Comparison of ENCODE assay signal across 15 cellular contexts in genomic region chr1:19828546-19828945, GRCh38. TPM values are rescaled to one million over a fixed set of nuclear protein-coding genes. Genes with fewer than 3 reads are reported as not detected.
"Had no signal": no experiment of that assay in that cellular context is flagged by ENCODE, and none has a peak within 500 bp of the region (broad histone marks: within the 10 kb centered on the region; RNA-seq: fewer than 3 reads in every experiment).

No MANE protein-coding gene starts in this region.

- H3K27me3 ChIP-seq: ovary had no signal

- H3K36me3 ChIP-seq: esophagus squamous epithelium, heart left ventricle, ovary, sigmoid colon, thoracic aorta, upper lobe of right lung had no signal

- ATAC-seq: heart left ventricle; naive thymus-derived CD4-positive, alpha-beta T cell; upper lobe of right lung had no signal

- H3K4me1 ChIP-seq: esophagus squamous epithelium, heart left ventricle, sigmoid colon, upper lobe of right lung had no signal

- H3K4me3 ChIP-seq: esophagus squamous epithelium, heart left ventricle, lung, ovary, sigmoid colon, thoracic aorta, upper lobe of right lung had no signal

- H3K27ac ChIP-seq: esophagus squamous epithelium, heart left ventricle, ovary, sigmoid colon, thoracic aorta, upper lobe of right lung had no signal

- H3K9me3 ChIP-seq: esophagus squamous epithelium, ovary, sigmoid colon, thoracic aorta, upper lobe of right lung had no signal

- DNase-seq: activated CD4-positive, alpha-beta T cell treated with anti-CD3 and anti-CD28 coated beads, Interleukin-2, amount 10 ng/mL, durations not matched to agents 7 days and 5 days; activated CD8-positive, alpha-beta memory T cell treated with anti-CD3 and anti-CD28 coated beads for 24 hours; activated gamma-delta T cell treated with Interleukin-2 at 50 U/mL for 16 hours; activated naive CD8-positive, alpha-beta T cell treated with anti-CD3 and anti-CD28 coated beads for 36 hours; esophagus squamous epithelium; heart left ventricle; naive thymus-derived CD4-positive, alpha-beta T cell; ovary; sigmoid colon; stimulated activated CD4-positive, alpha-beta T cell treated with anti-CD3 and anti-CD28 coated beads, Interleukin-1b, Interleukin-23, amount 100 ng/mL, for 48 hours; upper lobe of right lung had no signal

RNA-seq across cellular contexts. Expression of gene RNF186, which starts 13.5 kb away (rescaled TPM):
- total RNA-seq: activated CD4-positive, alpha-beta T cell treated with anti-CD3 and anti-CD28 coated beads, Interleukin-2, amount 10 ng/mL, durations not matched to agents 7 days and 5 days; activated naive CD8-positive, alpha-beta T cell treated with anti-CD3 and anti-CD28 coated beads for 36 hours; esophagus squamous epithelium; frontal cortex; heart left ventricle; lung; mononuclear cell; naive thymus-derived CD4-positive, alpha-beta T cell; sigmoid colon; thoracic aorta; upper lobe of right lung had no signal
- polyA plus RNA-seq: heart left ventricle; lung; naive thymus-derived CD4-positive, alpha-beta T cell had no signal
